In genomic region chr10:63103971-63104409, GRCh38 we compare ENCODE assay signal across 15 cellular contexts. TPM values are rescaled to one million over a fixed set of nuclear protein-coding genes. Genes with fewer than 3 reads are reported as not detected.
DNase-seq lines count a peak whose midpoint lies in the region; ATAC-seq and TF ChIP-seq lines count a peak whose summit lies in the region.
"Had no signal": no experiment of that assay in that cellular context is flagged by ENCODE, and none has a peak within 500 bp of the region (broad histone marks: within the 10 kb centered on the region; RNA-seq: fewer than 3 reads in every experiment).

No MANE protein-coding gene starts in this region.

- H3K27me3 Mint-ChIP-seq in stimulated activated naive CD8-positive, alpha-beta T cell treated with anti-CD3 and anti-CD28 coated beads, Interleukin-15, amount 100 ng/mL, for 72 hours: peaks cover 39% of the 10 kb centered on the region

- H3K4me3 Mint-ChIP-seq in stimulated activated naive CD8-positive, alpha-beta T cell treated with anti-CD3 and anti-CD28 coated beads, Interleukin-15, amount 100 ng/mL, for 72 hours: no peak overlapping the region
- H3K4me3 Mint-ChIP-seq: HFFc6; naive thymus-derived CD8-positive, alpha-beta T cell had no signal

- H3K4me1 Mint-ChIP-seq in stimulated activated naive CD8-positive, alpha-beta T cell treated with anti-CD3 and anti-CD28 coated beads, Interleukin-15, amount 100 ng/mL, for 72 hours: peaks cover 6% of the 10 kb centered on the region
- H3K4me1 Mint-ChIP-seq: naive thymus-derived CD8-positive, alpha-beta T cell had no signal

- H3K27ac ChIP-seq in prostate gland: no peak overlapping the region
- H3K27ac ChIP-seq: left ventricle myocardium inferior, sigmoid colon had no signal

- peak; percentile 59 for DNase-seq in stimulated activated naive CD4-positive, alpha-beta T cell treated with Interleukin-2 at 50 U/mL for 16 hours (lab: John Stamatoyannopoulos, UW)
- DNase-seq in stimulated activated naive CD4-positive, alpha-beta T cell (lab: John Stamatoyannopoulos, UW): no peak
- peak; percentile 65 to 69 for DNase-seq in activated T-cell treated with anti-CD3 and anti-CD28 coated beads, Interleukin-2, amount 50 U/mL, for 48 hours
- DNase-seq in stimulated activated CD4-positive, alpha-beta T cell treated with anti-CD3 and anti-CD28 coated beads, Interleukin-12 subunit alpha, Interleukin-12 subunit beta, amount 100 ng/mL, for 48 hours (ENCODE audit: low read depth in 2 of 3, low spot score in 1 of 3): peak; percentile 21 to 26 (median 26)
- DNase-seq in stimulated activated naive CD8-positive, alpha-beta T cell treated with anti-CD3 and anti-CD28 coated beads, Interleukin-15, amount 100 ng/mL, for 72 hours: peak in 1 of 2 donors; percentile 47
- DNase-seq in left cardiac atrium: no peak
- DNase-seq in prostate gland (ENCODE audit: low spot score): no peak
- DNase-seq: effector CD8-positive, alpha-beta T cell; foreskin melanocyte; HFFc6; left ventricle myocardium inferior; naive thymus-derived CD8-positive, alpha-beta T cell; NK-92 treated with Interleukin-12 subunit alpha and Interleukin-12 subunit beta, amount 100 ng/mL, for 24 hours; sigmoid colon had no signal

- no peaks in the 10 kb centered on the region for H3K27me3 ChIP-seq in prostate gland (replicated peaks; ENCODE audit: insufficient read depth)
- H3K27me3 ChIP-seq: sigmoid colon had no signal

- no peaks in the 10 kb centered on the region for H3K36me3 ChIP-seq in prostate gland
- H3K36me3 ChIP-seq: left ventricle myocardium inferior, sigmoid colon had no signal

- peak; percentile 82 for ATAC-seq in stimulated activated naive CD8-positive, alpha-beta T cell treated with anti-CD3 and anti-CD28 coated beads, Interleukin-15, amount 100 ng/mL, for 72 hours
- ATAC-seq in GM19023 (IDR thresholded peaks at IDR 0.05; ENCODE audit: unreplicated experiment): no peak
- no peak for ATAC-seq in left cardiac atrium
- ATAC-seq: naive thymus-derived CD8-positive, alpha-beta T cell had no signal

- no peak overlapping the region for H3K4me3 ChIP-seq in prostate gland
- H3K4me3 ChIP-seq: left ventricle myocardium inferior, sigmoid colon had no signal

- TF ChIP-seq POLR2A in prostate gland (IDR thresholded peaks at IDR 0.05): no peak

- no peak for TF ChIP-seq CTCF in prostate gland (IDR thresholded peaks at IDR 0.05)

- H3K27ac Mint-ChIP-seq in stimulated activated naive CD8-positive, alpha-beta T cell treated with anti-CD3 and anti-CD28 coated beads, Interleukin-15, amount 100 ng/mL, for 72 hours: no peak overlapping the region
- H3K27ac Mint-ChIP-seq: HFFc6; naive thymus-derived CD8-positive, alpha-beta T cell had no signal

- WGBS in prostate gland: 75% methylated on average over 7 of the region's 7 CpGs

- no peaks in the 10 kb centered on the region for H3K4me1 ChIP-seq in prostate gland (replicated peaks)

- intact Hi-C loops in left cardiac atrium (cut with DNase I): no loop called here
- intact Hi-C loops in prostate gland (cut with DNase I): no loop called here

- H3K9me3 Mint-ChIP-seq in stimulated activated naive CD8-positive, alpha-beta T cell treated with anti-CD3 and anti-CD28 coated beads, Interleukin-15, amount 100 ng/mL, for 72 hours: no peaks in the 10 kb centered on the region
- H3K9me3 Mint-ChIP-seq: HFFc6; naive thymus-derived CD8-positive, alpha-beta T cell had no signal

- H3K9me3 ChIP-seq in prostate gland: no peaks in the 10 kb centered on the region
- H3K9me3 ChIP-seq: left ventricle myocardium inferior, sigmoid colon had no signal

RNA-seq across cellular contexts. Expression of gene NRBF2, which starts 29.1 kb away (rescaled TPM):
- total RNA-seq in left cardiac atrium (10 to 100 TPM; 12.7 to 18.7 TPM), prostate gland (10 to 100 TPM; 15.7 to 20.6 TPM)

Comparison
In these comparisons a context has a peak if more than half of its experiments do, and no peak if none do; other contexts are left out.
1. DNase-seq: peak in stimulated activated naive CD4-positive, alpha-beta T cell treated with Interleukin-2 at 50 U/mL for 16 hours (single experiment), activated T-cell treated with anti-CD3 and anti-CD28 coated beads, Interleukin-2, amount 50 U/mL, for 48 hours (2 of 2) and stimulated activated CD4-positive, alpha-beta T cell treated with anti-CD3 and anti-CD28 coated beads, Interleukin-12 subunit alpha, Interleukin-12 subunit beta, amount 100 ng/mL, for 48 hours (3 of 3); none in stimulated activated naive CD4-positive, alpha-beta T cell (0 of 6), left cardiac atrium (single experiment) and prostate gland (single experiment).